In the genomic region with DNA sequence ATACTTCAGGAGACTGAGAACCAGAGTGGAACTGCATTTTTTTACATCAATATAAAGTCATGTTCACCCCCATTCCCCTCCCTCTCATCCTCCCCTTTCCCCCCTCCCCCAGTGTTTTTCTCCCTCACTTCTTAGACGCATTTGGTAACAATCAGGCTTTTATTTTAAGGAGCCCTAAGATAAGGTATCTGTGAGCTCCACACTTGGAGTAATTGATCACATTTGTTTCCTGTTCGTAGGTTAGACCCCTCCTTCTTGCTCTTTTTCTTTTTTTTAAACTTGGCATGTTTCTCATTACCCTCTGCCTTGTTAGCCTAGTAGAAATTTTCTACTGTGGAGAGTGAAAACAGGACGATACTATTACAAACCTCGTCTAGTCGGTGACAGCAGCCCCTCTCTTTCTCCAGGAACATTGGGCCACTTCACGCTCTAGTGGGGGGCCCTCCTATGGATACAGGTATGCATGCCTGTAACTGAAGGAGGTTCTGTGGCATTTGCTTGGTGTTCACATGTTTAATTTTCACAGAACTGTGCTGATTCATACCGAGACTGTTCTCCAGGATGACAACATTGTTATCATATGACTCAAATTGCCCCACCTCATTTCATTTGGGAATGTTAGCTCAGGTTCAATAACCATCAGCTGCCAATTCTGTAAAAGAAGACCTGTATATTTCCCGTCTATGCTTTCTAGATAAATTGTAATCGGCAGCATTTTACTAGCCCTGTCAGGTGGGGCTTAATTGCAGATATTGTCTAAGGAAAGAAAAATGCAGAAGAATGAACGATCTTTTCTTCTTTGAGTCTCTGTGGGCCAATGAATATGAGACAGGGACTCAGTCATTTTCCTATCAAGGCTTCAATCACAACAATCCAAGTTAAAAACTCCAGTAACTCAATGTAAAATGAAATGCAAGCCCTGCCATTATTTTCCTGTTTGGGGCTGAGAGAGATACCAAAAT, we compare ENCODE assay signal across 16 cellular contexts.
DNase-seq lines count a peak whose midpoint lies in the region; ATAC-seq and TF ChIP-seq lines count a peak whose summit lies in the region.
"Had no signal": no experiment of that assay in that cellular context is flagged by ENCODE, and none has a peak within 500 bp of the region (broad histone marks: within the 10 kb centered on the region; RNA-seq: fewer than 3 reads in every experiment).

No MANE protein-coding gene starts in this region.

- no peak overlapping the region for H3K9ac ChIP-seq in adipocyte (ENCODE audit: low read length)

- peaks cover 18% of the 10 kb centered on the region for H3K4me1 Mint-ChIP-seq in HFFc6 (ENCODE audit: low read depth)

- H3K36me3 ChIP-seq in adipocyte (ENCODE audit: control insufficient read depth, insufficient read depth, low read length, severe bottlenecking), result no peaks in the 10 kb centered on the region
- H3K36me3 ChIP-seq: SJCRH30 had no signal

- ATAC-seq in HG03354 (IDR thresholded peaks at IDR 0.05; ENCODE audit: poor library complexity, severe bottlenecking, unreplicated experiment) (no peak), GM21515 (IDR thresholded peaks at IDR 0.05; ENCODE audit: unreplicated experiment) (no peak), HG02759 (IDR thresholded peaks at IDR 0.05; ENCODE audit: unreplicated experiment) (no peak)
- ATAC-seq: GM12878 had no signal

- no peak overlapping the region for H3K27ac Mint-ChIP-seq in HFFc6

- no peaks in the 10 kb centered on the region for H3K9me3 Mint-ChIP-seq in HFFc6

- H3K4me3 Mint-ChIP-seq in HFFc6, result peak overlapping the region; percentile 38; the same call in 1 of the 2 replicates

- no peaks in the 10 kb centered on the region for H3K36me3 Mint-ChIP-seq in HFFc6 (ENCODE audit: low read depth)

- DNase-seq in HFFc6 (no peak), adipocyte (ENCODE audit: low read depth) (peak; percentile 24), fibroblast of pulmonary artery (ENCODE audit: low read depth) (peak; percentile 48), skeletal muscle cell (ENCODE audit: low read depth) (peak; percentile 2), mucosa of gallbladder (ENCODE audit: low spot score) (no peak)
- DNase-seq: activated CD4-positive, alpha-beta T cell treated with anti-CD3 and anti-CD28 coated beads for 4 hours; COR-L47; hippocampal formation; MV-4-11; NCI-H510A treated with DMSO at 0.1 percent for 48 hours; SJCRH30; stimulated activated CD4-positive, alpha-beta T cell treated with anti-CD3 and anti-CD28 coated beads, Interleukin-12 subunit alpha, Interleukin-12 subunit beta, amount 100 ng/mL, for 4 hours had no signal

- H3K9me3 ChIP-seq in adipocyte (ENCODE audit: control insufficient read depth, low read length), result no peaks in the 10 kb centered on the region
- H3K9me3 ChIP-seq: SJCRH30 had no signal

- no peak for TF ChIP-seq CTCF in HFFc6 (IDR thresholded peaks at IDR 0.05)
- TF ChIP-seq CTCF in fibroblast of pulmonary artery (IDR thresholded peaks at IDR 0.05; ENCODE audit: low read length, missing control alignments), result no peak

- H3K4me1 ChIP-seq in adipocyte (ENCODE audit: control insufficient read depth, insufficient read depth, low read length), result peaks cover 8% of the 10 kb centered on the region
- H3K4me1 ChIP-seq: SJCRH30 had no signal

- H3K4me3 ChIP-seq in adipocyte (ENCODE audit: low read length) (peak overlapping the region; percentile 22), fibroblast of pulmonary artery (replicated peaks; ENCODE audit: low read depth, low read length) (no peak overlapping the region), skeletal muscle cell (ENCODE audit: low read depth, low read length) (no peak overlapping the region)
- H3K4me3 ChIP-seq: GM12878, SJCRH30 had no signal

- peaks cover 3% of the 10 kb centered on the region; the same call in 1 of the 2 replicates for H3K27me3 Mint-ChIP-seq in HFFc6 (ENCODE audit: insufficient read depth)

- no peaks in the 10 kb centered on the region for H3K27me3 ChIP-seq in adipocyte (replicated peaks; ENCODE audit: control insufficient read depth, insufficient read depth, low read length)
- H3K27me3 ChIP-seq: SJCRH30 had no signal

Comparison
In these comparisons a context has a peak if more than half of its experiments do, and no peak if none do; other contexts are left out.
1. DNase-seq: peak in adipocyte (single experiment), fibroblast of pulmonary artery (single experiment) and skeletal muscle cell (single experiment); none in HFFc6 (single experiment) and mucosa of gallbladder (single experiment).